29 cellular contexts compared by ENCODE assay signal in the genomic region with DNA sequence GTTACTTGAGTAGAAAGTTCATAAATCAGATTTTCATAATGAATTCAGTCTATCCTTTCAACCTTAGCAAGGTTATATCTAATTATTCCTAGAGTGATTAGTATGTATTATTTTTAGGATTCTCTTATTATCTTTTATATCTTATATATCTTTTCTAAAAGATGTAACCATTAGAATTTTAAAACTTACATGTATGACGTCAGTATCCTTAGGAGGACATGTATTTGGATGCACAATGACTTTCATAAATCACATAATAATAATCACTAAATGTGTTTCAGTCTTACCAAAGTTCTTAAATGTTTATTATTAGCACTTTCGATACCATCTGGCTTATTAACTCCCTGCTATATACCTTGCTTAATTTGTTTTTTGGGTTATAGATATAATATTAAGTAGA.
"Had no signal": no experiment of that assay in that cellular context is flagged by ENCODE, and none has a peak within 500 bp of the region (broad histone marks: within the 10 kb centered on the region; RNA-seq: fewer than 3 reads in every experiment).

No MANE protein-coding gene starts in this region.

- H3K4me3 ChIP-seq: colonic mucosa, coronary artery, dorsolateral prefrontal cortex, esophagus muscularis mucosa, esophagus squamous epithelium, gastrocnemius medialis, gastroesophageal sphincter, heart left ventricle, heart right ventricle had no signal

- H3K27me3 Mint-ChIP-seq: dendritic cell treated with granulocyte-macrophage colony-stimulating factor and Interleukin-4, amounts not matched to agents 40 ng/mL and 50 ng/mL, for 4 days; effector memory CD8-positive, alpha-beta T cell had no signal

- DNase-seq: colonic mucosa; cortex of kidney; dermis blood vessel endothelial cell; dorsolateral prefrontal cortex; effector CD4-positive, alpha-beta T cell; effector CD8-positive, alpha-beta T cell; effector memory CD4-positive, alpha-beta T cell; effector memory CD8-positive, alpha-beta T cell; endodermal cell; erythroblast; esophagus squamous epithelium; foreskin fibroblast; foreskin keratinocyte; foreskin melanocyte; gastrocnemius medialis; glutamatergic neuron; head of caudate nucleus; heart left ventricle; heart right ventricle had no signal

- H3K27ac Mint-ChIP-seq: dendritic cell treated with granulocyte-macrophage colony-stimulating factor and Interleukin-4, amounts not matched to agents 40 ng/mL and 50 ng/mL, for 4 days; effector memory CD8-positive, alpha-beta T cell; endodermal cell had no signal

- H3K36me3 ChIP-seq: colonic mucosa, esophagus muscularis mucosa, esophagus squamous epithelium, gastrocnemius medialis, gastroesophageal sphincter, heart left ventricle, heart right ventricle had no signal

- H3K27me3 ChIP-seq: colonic mucosa, dorsolateral prefrontal cortex, esophagus muscularis mucosa, esophagus squamous epithelium, foreskin keratinocyte, gastrocnemius medialis, gastroesophageal sphincter, heart left ventricle, heart right ventricle had no signal

- ATAC-seq: effector memory CD8-positive, alpha-beta T cell; esophagus mucosa; foreskin keratinocyte; gastrocnemius medialis; gastroesophageal sphincter; heart left ventricle; heart right ventricle had no signal

- H3K9me3 ChIP-seq: colonic mucosa, esophagus muscularis mucosa, esophagus squamous epithelium, gastrocnemius medialis, gastroesophageal sphincter, heart left ventricle, heart right ventricle had no signal

- FAIRE-seq: colon, endometrium, endothelial cell of umbilical vein, frontal cortex had no signal

- H3K27ac ChIP-seq: colonic mucosa, coronary artery, dorsolateral prefrontal cortex, epithelial cell of prostate, esophagus muscularis mucosa, esophagus squamous epithelium, foreskin keratinocyte, gastrocnemius medialis, gastroesophageal sphincter, heart left ventricle, heart right ventricle had no signal

- H3K4me3 Mint-ChIP-seq: dendritic cell treated with granulocyte-macrophage colony-stimulating factor and Interleukin-4, amounts not matched to agents 40 ng/mL and 50 ng/mL, for 4 days; effector memory CD8-positive, alpha-beta T cell; endodermal cell had no signal

- H3K4me1 ChIP-seq: colonic mucosa, esophagus squamous epithelium, foreskin keratinocyte, gastrocnemius medialis, gastroesophageal sphincter had no signal

- H3K9me3 Mint-ChIP-seq: dendritic cell treated with granulocyte-macrophage colony-stimulating factor and Interleukin-4, amounts not matched to agents 40 ng/mL and 50 ng/mL, for 4 days; endodermal cell had no signal
